9 cellular contexts compared by ENCODE assay signal in the genomic region with DNA sequence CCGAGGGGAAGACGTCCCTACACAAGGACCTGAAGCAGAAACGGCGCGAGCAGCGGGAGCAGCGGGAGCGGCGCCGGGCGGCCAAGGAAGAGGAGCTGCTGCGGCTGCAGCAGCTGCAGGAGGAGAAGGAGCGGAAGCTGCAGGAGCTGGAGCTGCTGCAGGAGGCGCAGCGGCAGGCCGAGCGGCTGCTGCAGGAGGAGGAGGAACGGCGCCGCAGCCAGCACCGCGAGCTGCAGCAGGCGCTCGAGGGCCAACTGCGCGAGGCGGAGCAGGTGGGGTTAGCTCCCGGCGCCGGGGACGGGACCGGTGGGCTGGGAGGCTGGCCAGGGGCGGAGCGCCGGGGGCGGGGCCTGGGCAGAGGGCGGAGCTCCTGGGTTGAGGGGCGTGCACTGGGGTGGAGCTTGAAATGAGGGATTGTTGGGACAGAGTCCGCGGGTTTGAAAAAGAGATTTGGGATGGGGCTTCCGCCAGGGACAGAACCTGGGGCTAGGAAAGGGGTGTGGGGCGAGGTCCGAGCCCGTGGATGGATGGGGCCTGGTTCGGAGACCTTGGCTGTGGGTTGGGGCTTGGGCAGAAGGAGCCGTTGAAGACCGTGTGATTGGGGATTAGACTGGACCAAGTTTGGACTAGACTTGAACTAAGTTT. TPM values are rescaled to one million over a fixed set of nuclear protein-coding genes. Genes with fewer than 3 reads are reported as not detected.
A peak's percentile ranks its signal among the peaks of the same experiment; 100 is the strongest.
DNase-seq lines count a peak whose midpoint lies in the region; ATAC-seq, FAIRE-seq and TF ChIP-seq lines count a peak whose summit lies in the region.
"Had no signal": no experiment of that assay in that cellular context is flagged by ENCODE, and none has a peak within 500 bp of the region (broad histone marks: within the 10 kb centered on the region; RNA-seq: fewer than 3 reads in every experiment).

No MANE protein-coding gene starts in this region.

- intact Hi-C loops in left cardiac atrium (cut with DNase I) = no loop called here

- ATAC-seq in left cardiac atrium (peak; percentile 99 to 100), GM18909 (IDR thresholded peaks at IDR 0.05; ENCODE audit: poor library complexity, unreplicated experiment) (no peak), HG02642 (IDR thresholded peaks at IDR 0.05; ENCODE audit: poor library complexity, unreplicated experiment) (no peak)

- DNase-seq in D721Med (ENCODE audit: insufficient read length, low spot score) = peak; percentile 93
- DNase-seq in NCI-H1417 treated with DMSO at 0.1 percent for 48 hours (lab: John Stamatoyannopoulos, UW) = peak; percentile 4
- peak in 46 of 56 donors; percentile 21 to 84 (median 68) for DNase-seq in amygdala (lab: John Stamatoyannopoulos, UW)
- peak; percentile 77 for DNase-seq in left cardiac atrium
- peak; percentile 62 for DNase-seq in pons (ENCODE audit: low spot score)
- DNase-seq in activated gamma-delta T cell (lab: John Stamatoyannopoulos, UW) = no peak
- DNase-seq: naive B cell had no signal

- TF ChIP-seq CTCF in D721Med (IDR thresholded peaks at IDR 0.05; ENCODE audit: insufficient read depth, missing control alignments) = no peak

- no peak for FAIRE-seq in D721Med (lab: Jason Lieb, UNC)

RNA-seq across cellular contexts. Expression of a gene that starts 20.7 kb away (rescaled TPM):
- 1 to 10 TPM; 2.5 to 4.7 TPM for total RNA-seq in left cardiac atrium

RNA-seq across cellular contexts. Expression of a gene that starts 24.0 kb away (rescaled TPM):
- total RNA-seq in left cardiac atrium = 10 to 100 TPM; 14.1 to 21.3 TPM

RNA-seq across cellular contexts. Expression of a gene that starts 58.8 kb away (rescaled TPM):
- 10 to 100 TPM; 24.1 to 26.4 TPM for total RNA-seq in left cardiac atrium

Comparison
In these comparisons a context has a peak if more than half of its experiments do, and no peak if none do; other contexts are left out.
1. ATAC-seq: peak in left cardiac atrium (2 of 2); none in GM18909 (single experiment) and HG02642 (single experiment).